ENCODE assay signal across 1 cellular context in genomic region chr9:124818431-124819281, GRCh38.
TF ChIP-seq lines count a peak whose summit lies in the region.

No MANE protein-coding gene starts in this region.

TF ChIP-seq in HepG2, 621 proteins besides CTCF, POLR2A, EP300 and RAD21 (continued from another document and continues in another):
- TF ChIP-seq ZNF318 (CRISPR knock-in tag; IDR thresholded peaks at IDR 0.05) (no peak), ZNF605 (CRISPR knock-in tag; IDR thresholded peaks at IDR 0.05) (peak; percentile 50; the same call in 1 of the 2 replicates), HNRNPLL (IDR thresholded peaks at IDR 0.05; ENCODE audit: low read depth, low read length, poor library complexity, severe bottlenecking) (no peak), PCBP1 (IDR thresholded peaks at IDR 0.05; ENCODE audit: borderline replicate concordance, low read depth, low read length) (no peak), POGZ (CRISPR knock-in tag; IDR thresholded peaks at IDR 0.05) (no peak), TRAFD1 (CRISPR knock-in tag; IDR thresholded peaks at IDR 0.05; ENCODE audit: borderline replicate concordance) (no peak), ATF7 (IDR thresholded peaks at IDR 0.05) (no peak), ATF7 (CRISPR knock-in tag; IDR thresholded peaks at IDR 0.05) (no peak), JDP2 (CRISPR knock-in tag; IDR thresholded peaks at IDR 0.05; ENCODE audit: borderline replicate concordance) (no peak), ZNF678 (CRISPR knock-in tag; IDR thresholded peaks at IDR 0.05) (no peak), ZNF207 (IDR thresholded peaks at IDR 0.05; ENCODE audit: borderline replicate concordance) (no peak), MED13 (CRISPR knock-in tag; IDR thresholded peaks at IDR 0.05) (no peak), HIVEP1 (CRISPR knock-in tag; IDR thresholded peaks at IDR 0.05) (no peak), CCAR2 (optimal IDR thresholded peaks at IDR 0.05; ENCODE audit: low read depth, low read length) (no peak), ELF1 (CRISPR knock-in tag; IDR thresholded peaks at IDR 0.05) (peak; percentile 60), ZNF431 (CRISPR knock-in tag; IDR thresholded peaks at IDR 0.05; ENCODE audit: borderline replicate concordance, low read depth) (no peak), ZNF280B (CRISPR knock-in tag; IDR thresholded peaks at IDR 0.05; ENCODE audit: borderline replicate concordance) (peak; percentile 68; the same call in 1 of the 2 replicates), CHD4 (IDR thresholded peaks at IDR 0.05; ENCODE audit: borderline replicate concordance, low read length) (no peak), ZNF343 (CRISPR knock-in tag; IDR thresholded peaks at IDR 0.05) (no peak), SSRP1 (CRISPR knock-in tag; IDR thresholded peaks at IDR 0.05) (no peak), ZNF558 (CRISPR knock-in tag; IDR thresholded peaks at IDR 0.05; ENCODE audit: borderline replicate concordance) (no peak), SATB2 (CRISPR knock-in tag; IDR thresholded peaks at IDR 0.05) (no peak), EZH2 (conservative IDR thresholded peaks at IDR 0.05; ENCODE audit: low read depth, low read length) (no peak), SNAPC2 (CRISPR knock-in tag; IDR thresholded peaks at IDR 0.05) (no peak), ZNF598 (CRISPR knock-in tag; IDR thresholded peaks at IDR 0.05; ENCODE audit: borderline replicate concordance) (no peak), NKX3-1 (CRISPR knock-in tag; IDR thresholded peaks at IDR 0.05) (peak; percentile 70; the same call in 1 of the 2 replicates), RORA (CRISPR knock-in tag; IDR thresholded peaks at IDR 0.05) (no peak), ZBTB37 (CRISPR knock-in tag; IDR thresholded peaks at IDR 0.05) (peak; percentile 51; the same call in 1 of the 2 replicates), ZNF333 (CRISPR knock-in tag; IDR thresholded peaks at IDR 0.05; ENCODE audit: borderline replicate concordance) (no peak), ZNF567 (CRISPR knock-in tag; IDR thresholded peaks at IDR 0.05; ENCODE audit: borderline replicate concordance) (no peak), ZNF768 (CRISPR knock-in tag; IDR thresholded peaks at IDR 0.05) (peak; percentile 49; the same call in 1 of the 2 replicates), ARID2 (CRISPR knock-in tag; IDR thresholded peaks at IDR 0.05; ENCODE audit: borderline replicate concordance) (no peak), ZNF451 (CRISPR knock-in tag; IDR thresholded peaks at IDR 0.05) (no peak), ZNF496 (CRISPR knock-in tag; IDR thresholded peaks at IDR 0.05; ENCODE audit: insufficient replicate concordance) (no peak), NR0B2 (CRISPR knock-in tag; IDR thresholded peaks at IDR 0.05) (no peak), NFIC (IDR thresholded peaks at IDR 0.05; ENCODE audit: low read length) (no peak), HDAC6 (IDR thresholded peaks at IDR 0.05; ENCODE audit: low read depth, low read length) (no peak), NFYC (CRISPR knock-in tag; IDR thresholded peaks at IDR 0.05) (no peak), CC2D1A (CRISPR knock-in tag; IDR thresholded peaks at IDR 0.05) (no peak), TGIF2 (CRISPR knock-in tag; IDR thresholded peaks at IDR 0.05) (0 out of 2 replicates have a peak, but pooled peaks have one; percentile 18), ARID4A (CRISPR knock-in tag; IDR thresholded peaks at IDR 0.05; ENCODE audit: borderline replicate concordance) (peak; percentile 48; the same call in 1 of the 2 replicates), NCOA5 (CRISPR knock-in tag; IDR thresholded peaks at IDR 0.05) (no peak), FOSL1 (CRISPR knock-in tag; IDR thresholded peaks at IDR 0.05; ENCODE audit: borderline replicate concordance) (no peak; the same call in 1 of the 2 replicates), ETS1 (CRISPR knock-in tag; IDR thresholded peaks at IDR 0.05) (no peak), ZNF674 (CRISPR knock-in tag; IDR thresholded peaks at IDR 0.05; ENCODE audit: low read depth) (no peak), ZNF292 (CRISPR knock-in tag; IDR thresholded peaks at IDR 0.05; ENCODE audit: borderline replicate concordance, low read depth) (peak; percentile 86), KDM4B (CRISPR knock-in tag; IDR thresholded peaks at IDR 0.05) (0 out of 2 replicates have a peak, but pooled peaks have one; percentile 27), NFIB (CRISPR knock-in tag; IDR thresholded peaks at IDR 0.05; ENCODE audit: borderline replicate concordance) (no peak), SYNCRIP (IDR thresholded peaks at IDR 0.05; ENCODE audit: insufficient read depth, low read depth, low read length) (no peak), TEAD3 (CRISPR knock-in tag; optimal IDR thresholded peaks at IDR 0.05; ENCODE audit: borderline replicate concordance) (peak; percentile 74), ZNF703 (CRISPR knock-in tag; IDR thresholded peaks at IDR 0.05; ENCODE audit: borderline replicate concordance) (no peak), ZKSCAN8 (CRISPR knock-in tag; IDR thresholded peaks at IDR 0.05; ENCODE audit: borderline replicate concordance) (no peak), ZNF382 (CRISPR knock-in tag; IDR thresholded peaks at IDR 0.05; ENCODE audit: borderline replicate concordance) (no peak)
